In the genomic region with DNA sequence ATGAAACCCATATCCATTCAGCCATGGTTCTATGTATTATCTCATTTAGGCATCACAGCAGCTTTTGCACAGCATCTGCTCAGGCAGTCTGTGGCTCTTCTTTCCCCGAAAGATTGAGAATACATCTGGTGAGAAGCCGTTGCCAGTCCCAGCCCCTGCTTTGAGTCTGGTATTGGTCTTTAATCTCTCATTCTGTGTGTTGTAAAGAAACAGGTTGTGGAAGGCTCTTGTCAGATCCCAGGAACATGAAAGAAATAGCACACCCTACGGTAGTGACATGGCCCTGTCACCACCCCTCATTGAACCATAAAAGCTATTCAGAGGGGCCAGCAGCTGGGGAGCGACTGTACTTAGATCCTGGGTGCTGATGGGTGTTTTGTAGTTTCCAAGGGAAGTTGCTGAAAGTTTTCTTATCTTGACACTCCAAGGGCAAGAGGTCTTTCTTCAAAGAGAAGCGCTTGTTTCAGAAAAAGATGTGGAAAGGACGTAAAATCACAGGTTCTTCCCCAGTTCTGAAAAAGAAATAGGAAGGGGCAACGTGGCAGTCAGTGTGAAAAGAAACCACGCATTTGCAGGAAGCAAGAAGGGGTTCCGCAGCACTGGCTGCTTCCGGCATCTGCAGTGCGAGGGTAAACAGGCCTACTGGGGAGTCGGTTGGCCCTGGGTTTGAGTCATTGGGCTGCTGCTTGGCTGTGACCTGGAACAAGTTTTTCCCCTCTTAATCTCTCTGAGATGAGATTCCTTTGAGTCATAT, we compare ENCODE assay signal across 8 cellular contexts.
DNase-seq lines count a peak whose midpoint lies in the region; ATAC-seq, FAIRE-seq and TF ChIP-seq lines count a peak whose summit lies in the region.

No MANE protein-coding gene starts in this region.

- no peak overlapping the region for H3K27ac ChIP-seq in neuronal stem cell (replicated peaks; ENCODE audit: low read length)

- H3K23ac ChIP-seq in neuronal stem cell (ENCODE audit: low read depth, low read length, poor library complexity): no peak overlapping the region

- intact Hi-C loops in activated CD4-positive, alpha-beta memory T cell treated with anti-CD3 and anti-CD28 coated beads for 36 hours (cut with micrococcal nuclease): loop anchor here (1.0 to 10.0 kb wide), 6 partner anchors 24 to 298 kb away; a partner anchor contains a TSS

- no peaks in the 10 kb centered on the region for H3K27me3 ChIP-seq in neuronal stem cell (ENCODE audit: control insufficient read depth in 3 of 3, insufficient read depth in 3 of 3, low read depth in 1 of 3, low read length in 3 of 3)

- H3K4me2 ChIP-seq in neuronal stem cell (ENCODE audit: insufficient read depth, low read length, poor library complexity, severe bottlenecking): no peak overlapping the region

- WGBS in neuronal stem cell (ENCODE audit: extremely low coverage in 2 of 2, insufficient read length in 2 of 2, insufficient replicate concordance in 1 of 2), 2 donors: no CpG with 5 or more reads among the region's 12 CpGs

- H3K4me1 ChIP-seq in neuronal stem cell (ENCODE audit: control insufficient read depth in 2 of 2, insufficient read depth in 1 of 2, low read depth in 1 of 2, low read length in 2 of 2): peaks cover 2 to 4% of the 10 kb centered on the region in 2 donors

- H2BK120ac ChIP-seq in neuronal stem cell (ENCODE audit: low read depth, low read length): no peak overlapping the region

- no peak overlapping the region for H2BK5ac ChIP-seq in neuronal stem cell (ENCODE audit: low read length)

- H3K79me1 ChIP-seq in neuronal stem cell (ENCODE audit: low read depth, low read length): no peaks in the 10 kb centered on the region

- peak overlapping the region; percentile 95 for H3K27ac Mint-ChIP-seq in activated CD4-positive, alpha-beta memory T cell treated with anti-CD3 and anti-CD28 coated beads for 36 hours

- no peak overlapping the region for H3K18ac ChIP-seq in neuronal stem cell (ENCODE audit: low read length)

- H3K4me3 ChIP-seq in fibroblast of villous mesenchyme (ENCODE audit: low read depth, low read length) (no peak overlapping the region), neuronal stem cell (ENCODE audit: low read length in 2 of 2) (no peak overlapping the region)

- no peak for TF ChIP-seq CTCF in fibroblast of villous mesenchyme (IDR thresholded peaks at IDR 0.05; ENCODE audit: insufficient read depth, low read depth, low read length)

- no peak overlapping the region for H3K14ac ChIP-seq in neuronal stem cell (ENCODE audit: low read length)

- no peaks in the 10 kb centered on the region for H3K27me3 Mint-ChIP-seq in activated CD4-positive, alpha-beta memory T cell treated with anti-CD3 and anti-CD28 coated beads for 36 hours

- DNase-seq in GM19238 (ENCODE audit: insufficient read length, low spot score) (peak; percentile 39), fibroblast of villous mesenchyme (ENCODE audit: low read depth) (peak; percentile 30), H54 (ENCODE audit: insufficient read length, low spot score) (no peak), neuronal stem cell (ENCODE audit: low spot score) (no peak)
- peak; percentile 91 for DNase-seq in activated CD4-positive, alpha-beta memory T cell treated with anti-CD3 and anti-CD28 coated beads for 36 hours
- DNase-seq in stimulated activated CD4-positive, alpha-beta T cell treated with anti-CD3 and anti-CD28 coated beads, TNF-alpha, amount 100 ng/mL, for 4 hours (ENCODE audit: low read depth in 3 of 3): peak in 2 of 3 experiments; percentile 61 to 68

- H4K8ac ChIP-seq in neuronal stem cell (ENCODE audit: low read depth, low read length): no peak overlapping the region

- TF ChIP-seq POLR2A in H54 (IDR thresholded peaks at IDR 0.05; ENCODE audit: low read depth, low read length): no peak

- POLR2A ChIA-PET in activated CD4-positive, alpha-beta memory T cell treated with anti-CD3 and anti-CD28 coated beads for 36 hours (lab: Charles Lee): interaction anchor here (1.0 to 1.3 kb wide), 3 partner anchors 30 to 39 kb away, joined by 3 to 5 read pairs (median 4); no protein-coding TSS in a partner anchor

- no peak overlapping the region for H2BK15ac ChIP-seq in neuronal stem cell (ENCODE audit: low read length)

- H3K4ac ChIP-seq in neuronal stem cell (ENCODE audit: low read length): no peak overlapping the region

- H3K4me3 Mint-ChIP-seq in activated CD4-positive, alpha-beta memory T cell treated with anti-CD3 and anti-CD28 coated beads for 36 hours: peak overlapping the region; percentile 62

- H2AFZ ChIP-seq in neuronal stem cell (ENCODE audit: low read length): no peak overlapping the region

- CTCF ChIA-PET in activated CD4-positive, alpha-beta memory T cell treated with anti-CD3 and anti-CD28 coated beads for 36 hours (lab: Charles Lee): interaction anchor here (0.7 to 1.3 kb wide), 4 partner anchors 9 to 147 kb away, joined by 3 to 6 read pairs (median 4); no protein-coding TSS in a partner anchor

- no peak for FAIRE-seq in H54 (lab: Jason Lieb, UNC)

- peaks cover 2 to 12% of the 10 kb centered on the region in 2 donors for H3K9me3 ChIP-seq in neuronal stem cell (replicated peaks in 1 of 2; ENCODE audit: control insufficient read depth in 2 of 2, insufficient read depth in 1 of 2, low read depth in 1 of 2, low read length in 2 of 2)

- no peak overlapping the region for H3K9ac ChIP-seq in neuronal stem cell (ENCODE audit: low read depth, low read length, poor library complexity)

- no peaks in the 10 kb centered on the region for H3K9me3 Mint-ChIP-seq in activated CD4-positive, alpha-beta memory T cell treated with anti-CD3 and anti-CD28 coated beads for 36 hours

- no peaks in the 10 kb centered on the region for H3K36me3 Mint-ChIP-seq in activated CD4-positive, alpha-beta memory T cell treated with anti-CD3 and anti-CD28 coated beads for 36 hours

- H2AK5ac ChIP-seq in neuronal stem cell (ENCODE audit: low read depth, low read length): no peak overlapping the region

- peaks cover 87% of the 10 kb centered on the region for H3K4me1 Mint-ChIP-seq in activated CD4-positive, alpha-beta memory T cell treated with anti-CD3 and anti-CD28 coated beads for 36 hours (ENCODE audit: low read depth)

- ATAC-seq in HG03571 (IDR thresholded peaks at IDR 0.05; ENCODE audit: unreplicated experiment) (no peak), GM21825 (IDR thresholded peaks at IDR 0.05; ENCODE audit: unreplicated experiment) (no peak)

- no peak overlapping the region for H2BK12ac ChIP-seq in neuronal stem cell (ENCODE audit: low read length)

- H4K91ac ChIP-seq in neuronal stem cell (ENCODE audit: low read depth, low read length, poor library complexity): no peak overlapping the region

- no peaks in the 10 kb centered on the region for H3K36me3 ChIP-seq in neuronal stem cell (replicated peaks in 1 of 2; ENCODE audit: control insufficient read depth in 2 of 2, insufficient read depth in 2 of 2, low read length in 2 of 2)

Comparison
In these comparisons a context has a peak if more than half of its experiments do, and no peak if none do; other contexts are left out.
1. DNase-seq: peak in GM19238 (single experiment), activated CD4-positive, alpha-beta memory T cell treated with anti-CD3 and anti-CD28 coated beads for 36 hours (single experiment), fibroblast of villous mesenchyme (single experiment) and stimulated activated CD4-positive, alpha-beta T cell treated with anti-CD3 and anti-CD28 coated beads, TNF-alpha, amount 100 ng/mL, for 4 hours (2 of 3); none in H54 (single experiment) and neuronal stem cell (single experiment).